ENCODE assay signal across 16 cellular contexts in genomic region chr1:76501576-76502219, GRCh38.
DNase-seq lines count a peak whose midpoint lies in the region; ATAC-seq and TF ChIP-seq lines count a peak whose summit lies in the region.
"Had no signal": no experiment of that assay in that cellular context is flagged by ENCODE, and none has a peak within 500 bp of the region (broad histone marks: within the 10 kb centered on the region; RNA-seq: fewer than 3 reads in every experiment).

No MANE protein-coding gene starts in this region.

- no peak overlapping the region for H3K4me2 ChIP-seq in OCI-LY3 (ENCODE audit: low read length)

- H3K9me3 ChIP-seq in OCI-LY3 (ENCODE audit: insufficient read depth, low read length) (no peaks in the 10 kb centered on the region), right cardiac atrium (ENCODE audit: control insufficient read depth, low read length) (no peaks in the 10 kb centered on the region)

- peak overlapping the region; percentile 11; the same call in 1 of the 2 replicates for H2AFZ ChIP-seq in OCI-LY3 (ENCODE audit: low read depth, low read length)

- no peak for DNase-seq in activated CD8-positive, alpha-beta memory T cell treated with anti-CD3 and anti-CD28 coated beads, Interleukin-2, amount 10 ng/mL, durations not matched to agents 7 days and 5 days
- no peak for DNase-seq in activated CD8-positive, alpha-beta memory T cell treated with anti-CD3 and anti-CD28 coated beads for 24 hours
- DNase-seq in iPS DF 4.7 (ENCODE audit: extremely low read depth, low spot score) (peak; percentile 76), dorsolateral prefrontal cortex (no peak), right cardiac atrium (no peak)
- DNase-seq in stimulated activated naive B cell treated with anti-CD40 and anti-IgM and Interleukin-4, amounts not matched to agents 10 μg/mL and 1 μg/mL and 100 μg/mL, for 72 hours, result no peak
- DNase-seq in activated CD8-positive, alpha-beta T cell treated with anti-CD3 and anti-CD28 coated beads, Interleukin-2, amount 10 ng/mL, durations not matched to agents 7 days and 5 days, result no peak
- DNase-seq: foreskin keratinocyte; NCI-H510A treated with DMSO at 0.1 percent for 48 hours; Right ventricle myocardium superior; stimulated activated naive CD4-positive, alpha-beta T cell treated with Interleukin-2 at 50 U/mL for 16 hours had no signal

- H3K36me3 Mint-ChIP-seq in activated CD8-positive, alpha-beta memory T cell treated with anti-CD3 and anti-CD28 coated beads, Interleukin-2, amount 10 ng/mL, durations not matched to agents 7 days and 5 days, result no peaks in the 10 kb centered on the region
- H3K36me3 Mint-ChIP-seq in stimulated activated naive B cell treated with anti-CD40 and anti-IgM and Interleukin-4, amounts not matched to agents 10 μg/mL and 1 μg/mL and 100 μg/mL, for 72 hours, result no peaks in the 10 kb centered on the region
- no peaks in the 10 kb centered on the region for H3K36me3 Mint-ChIP-seq in activated CD8-positive, alpha-beta T cell treated with anti-CD3 and anti-CD28 coated beads, Interleukin-2, amount 10 ng/mL, durations not matched to agents 7 days and 5 days (ENCODE audit: low read depth)
- H3K36me3 Mint-ChIP-seq: activated naive CD4-positive, alpha-beta T cell treated with anti-CD3 and anti-CD28 coated beads, Interleukin-2, amount 50 U/mL, for 72 hours; memory B cell had no signal

- 0 out of 2 replicates have a peak, but pooled peaks cover 4% of the 10 kb centered on the region for H3K4me1 ChIP-seq in OCI-LY3 (ENCODE audit: low read length)
- H3K4me1 ChIP-seq in right cardiac atrium (ENCODE audit: control insufficient read depth, insufficient read depth, low read length), result no peaks in the 10 kb centered on the region
- H3K4me1 ChIP-seq: foreskin keratinocyte had no signal

- H3K79me2 ChIP-seq in OCI-LY3 (ENCODE audit: low read length), result no peaks in the 10 kb centered on the region

- H3K27ac ChIP-seq in OCI-LY3 (ENCODE audit: low read length), result no peak overlapping the region
- no peak overlapping the region for H3K27ac ChIP-seq in dorsolateral prefrontal cortex
- H3K27ac ChIP-seq in right cardiac atrium (ENCODE audit: low read length), result no peak overlapping the region
- H3K27ac ChIP-seq: foreskin keratinocyte, skin epidermis had no signal

- POLR2A ChIA-PET in activated CD8-positive, alpha-beta T cell treated with anti-CD3 and anti-CD28 coated beads, Interleukin-2, amount 10 ng/mL, durations not matched to agents 7 days and 5 days (lab: Charles Lee), result interaction anchor here (0.6 kb wide), 1 partner anchor 672 kb away, joined by 3 read pairs; no protein-coding TSS in a partner anchor

- H4K20me1 ChIP-seq in OCI-LY3 (ENCODE audit: insufficient read depth, low read length), result no peaks in the 10 kb centered on the region

- H3K4me3 ChIP-seq in OCI-LY3 (ENCODE audit: low read length), result no peak overlapping the region
- no peak overlapping the region for H3K4me3 ChIP-seq in dorsolateral prefrontal cortex
- H3K4me3 ChIP-seq in right cardiac atrium (ENCODE audit: low read length), result no peak overlapping the region
- H3K4me3 ChIP-seq: skin epidermis had no signal

- no peaks in the 10 kb centered on the region for H3K4me1 Mint-ChIP-seq in activated CD8-positive, alpha-beta memory T cell treated with anti-CD3 and anti-CD28 coated beads, Interleukin-2, amount 10 ng/mL, durations not matched to agents 7 days and 5 days
- peaks cover 11 to 16% of the 10 kb centered on the region in 2 donors for H3K4me1 Mint-ChIP-seq in stimulated activated naive B cell treated with anti-CD40 and anti-IgM and Interleukin-4, amounts not matched to agents 10 μg/mL and 1 μg/mL and 100 μg/mL, for 72 hours
- H3K4me1 Mint-ChIP-seq in activated CD8-positive, alpha-beta T cell treated with anti-CD3 and anti-CD28 coated beads, Interleukin-2, amount 10 ng/mL, durations not matched to agents 7 days and 5 days (ENCODE audit: low read depth), result peaks cover 8% of the 10 kb centered on the region
- H3K4me1 Mint-ChIP-seq: memory B cell had no signal

- H3K27me3 Mint-ChIP-seq in activated CD8-positive, alpha-beta memory T cell treated with anti-CD3 and anti-CD28 coated beads, Interleukin-2, amount 10 ng/mL, durations not matched to agents 7 days and 5 days, result peaks cover 2% of the 10 kb centered on the region
- H3K27me3 Mint-ChIP-seq in stimulated activated naive B cell treated with anti-CD40 and anti-IgM and Interleukin-4, amounts not matched to agents 10 μg/mL and 1 μg/mL and 100 μg/mL, for 72 hours, result no peaks in the 10 kb centered on the region
- H3K27me3 Mint-ChIP-seq in activated CD8-positive, alpha-beta T cell treated with anti-CD3 and anti-CD28 coated beads, Interleukin-2, amount 10 ng/mL, durations not matched to agents 7 days and 5 days (ENCODE audit: low read depth), result no peaks in the 10 kb centered on the region
- H3K27me3 Mint-ChIP-seq: IgD-negative memory B cell, memory B cell had no signal

- intact Hi-C loops in dorsolateral prefrontal cortex (cut with DNase I) (no loop called here), right cardiac atrium (cut with DNase I) (no loop called here)

- no peak overlapping the region for H3K4me3 Mint-ChIP-seq in activated CD8-positive, alpha-beta memory T cell treated with anti-CD3 and anti-CD28 coated beads, Interleukin-2, amount 10 ng/mL, durations not matched to agents 7 days and 5 days
- peak overlapping the region; percentile 48 for H3K4me3 Mint-ChIP-seq in stimulated activated naive B cell treated with anti-CD40 and anti-IgM and Interleukin-4, amounts not matched to agents 10 μg/mL and 1 μg/mL and 100 μg/mL, for 72 hours
- no peak overlapping the region for H3K4me3 Mint-ChIP-seq in activated CD8-positive, alpha-beta T cell treated with anti-CD3 and anti-CD28 coated beads, Interleukin-2, amount 10 ng/mL, durations not matched to agents 7 days and 5 days
- H3K4me3 Mint-ChIP-seq: IgD-negative memory B cell, memory B cell had no signal

- H3K36me3 ChIP-seq in OCI-LY3 (replicated peaks; ENCODE audit: low read depth, low read length), result no peaks in the 10 kb centered on the region

- no peak overlapping the region for H3K9ac ChIP-seq in OCI-LY3 (ENCODE audit: low read length)

- CTCF ChIA-PET in activated CD8-positive, alpha-beta memory T cell treated with anti-CD3 and anti-CD28 coated beads, Interleukin-2, amount 10 ng/mL, durations not matched to agents 7 days and 5 days (lab: Charles Lee), result no interaction called here
- CTCF ChIA-PET in activated CD8-positive, alpha-beta T cell treated with anti-CD3 and anti-CD28 coated beads, Interleukin-2, amount 10 ng/mL, durations not matched to agents 7 days and 5 days (lab: Charles Lee), result no interaction called here

- no peaks in the 10 kb centered on the region for H3K9me3 Mint-ChIP-seq in activated CD8-positive, alpha-beta memory T cell treated with anti-CD3 and anti-CD28 coated beads, Interleukin-2, amount 10 ng/mL, durations not matched to agents 7 days and 5 days (ENCODE audit: low read depth)
- H3K9me3 Mint-ChIP-seq in stimulated activated naive B cell treated with anti-CD40 and anti-IgM and Interleukin-4, amounts not matched to agents 10 μg/mL and 1 μg/mL and 100 μg/mL, for 72 hours, result no peaks in the 10 kb centered on the region
- H3K9me3 Mint-ChIP-seq in activated CD8-positive, alpha-beta T cell treated with anti-CD3 and anti-CD28 coated beads, Interleukin-2, amount 10 ng/mL, durations not matched to agents 7 days and 5 days (ENCODE audit: insufficient read depth), result no peaks in the 10 kb centered on the region
- H3K9me3 Mint-ChIP-seq: activated naive CD4-positive, alpha-beta T cell treated with anti-CD3 and anti-CD28 coated beads, Interleukin-2, amount 50 U/mL, for 72 hours; memory B cell had no signal

- 65% methylated on average over 8 of the region's 8 CpGs for whole genome bisulfite sequencing in right cardiac atrium

- peak overlapping the region; percentile 66 for H3K27ac Mint-ChIP-seq in activated CD8-positive, alpha-beta memory T cell treated with anti-CD3 and anti-CD28 coated beads, Interleukin-2, amount 10 ng/mL, durations not matched to agents 7 days and 5 days
- H3K27ac Mint-ChIP-seq in stimulated activated naive B cell treated with anti-CD40 and anti-IgM and Interleukin-4, amounts not matched to agents 10 μg/mL and 1 μg/mL and 100 μg/mL, for 72 hours, result no peak overlapping the region
- no peak overlapping the region for H3K27ac Mint-ChIP-seq in activated CD8-positive, alpha-beta T cell treated with anti-CD3 and anti-CD28 coated beads, Interleukin-2, amount 10 ng/mL, durations not matched to agents 7 days and 5 days
- H3K27ac Mint-ChIP-seq: activated naive CD4-positive, alpha-beta T cell treated with anti-CD3 and anti-CD28 coated beads, Interleukin-2, amount 50 U/mL, for 72 hours; IgD-negative memory B cell; memory B cell had no signal

- no peak for ATAC-seq in activated CD8-positive, alpha-beta memory T cell treated with anti-CD3 and anti-CD28 coated beads, Interleukin-2, amount 10 ng/mL, durations not matched to agents 7 days and 5 days
- peak; percentile 70 to 75 for ATAC-seq in stimulated activated naive B cell treated with anti-CD40 and anti-IgM and Interleukin-4, amounts not matched to agents 10 μg/mL and 1 μg/mL and 100 μg/mL, for 72 hours (replicated peaks)
- no peak for ATAC-seq in right cardiac atrium
- ATAC-seq in activated CD8-positive, alpha-beta T cell treated with anti-CD3 and anti-CD28 coated beads, Interleukin-2, amount 10 ng/mL, durations not matched to agents 7 days and 5 days, result no peak
- ATAC-seq: foreskin keratinocyte had no signal

- H3K27me3 ChIP-seq in OCI-LY3 (ENCODE audit: low read depth, low read length), result no peaks in the 10 kb centered on the region
- no peaks in the 10 kb centered on the region for H3K27me3 ChIP-seq in dorsolateral prefrontal cortex
- no peaks in the 10 kb centered on the region for H3K27me3 ChIP-seq in right cardiac atrium (ENCODE audit: control insufficient read depth, insufficient read depth)
- H3K27me3 ChIP-seq: foreskin keratinocyte had no signal

- TF ChIP-seq CTCF in OCI-LY3 (IDR thresholded peaks at IDR 0.05; ENCODE audit: low read depth, low read length) (no peak), dorsolateral prefrontal cortex (IDR thresholded peaks at IDR 0.05 in 54 of 56, conservative IDR thresholded peaks at IDR 0.05 in 2 of 56; ENCODE audit: low read depth in 1 of 56, partially characterized antibody in 56 of 56) (no peak)

Comparison
In these comparisons a context has a peak if more than half of its experiments do, and no peak if none do; other contexts are left out.
1. ATAC-seq: peak in stimulated activated naive B cell treated with anti-CD40 and anti-IgM and Interleukin-4, amounts not matched to agents 10 μg/mL and 1 μg/mL and 100 μg/mL, for 72 hours (2 of 2); none in activated CD8-positive, alpha-beta memory T cell treated with anti-CD3 and anti-CD28 coated beads, Interleukin-2, amount 10 ng/mL, durations not matched to agents 7 days and 5 days (single experiment), right cardiac atrium (0 of 2) and activated CD8-positive, alpha-beta T cell treated with anti-CD3 and anti-CD28 coated beads, Interleukin-2, amount 10 ng/mL, durations not matched to agents 7 days and 5 days (single experiment).
2. H3K4me3 Mint-ChIP-seq: peak in stimulated activated naive B cell treated with anti-CD40 and anti-IgM and Interleukin-4, amounts not matched to agents 10 μg/mL and 1 μg/mL and 100 μg/mL, for 72 hours (2 of 2); none in activated CD8-positive, alpha-beta memory T cell treated with anti-CD3 and anti-CD28 coated beads, Interleukin-2, amount 10 ng/mL, durations not matched to agents 7 days and 5 days (single experiment) and activated CD8-positive, alpha-beta T cell treated with anti-CD3 and anti-CD28 coated beads, Interleukin-2, amount 10 ng/mL, durations not matched to agents 7 days and 5 days (single experiment).